In the genomic region with DNA sequence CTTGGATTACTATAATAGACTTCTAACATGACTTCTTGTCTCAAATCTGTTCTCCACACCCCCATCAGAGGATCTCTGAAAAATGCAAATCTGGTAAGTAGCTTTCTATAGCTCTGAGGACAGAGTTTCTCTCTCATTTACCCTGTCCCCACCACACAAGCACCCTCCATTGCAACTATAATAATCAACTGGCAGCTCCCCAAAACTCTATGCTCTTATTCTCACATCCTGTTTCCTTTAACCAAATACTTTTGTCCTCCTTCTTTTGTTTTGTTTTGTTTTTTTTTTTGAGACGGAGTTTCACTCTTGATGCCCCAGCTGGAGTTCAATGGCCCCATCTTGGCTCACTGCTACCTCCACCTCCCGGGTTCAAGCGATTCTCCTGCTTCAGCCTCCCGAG, we compare ENCODE assay signal across 15 cellular contexts.
DNase-seq lines count a peak whose midpoint lies in the region; ATAC-seq and TF ChIP-seq lines count a peak whose summit lies in the region.
"Had no signal": no experiment of that assay in that cellular context is flagged by ENCODE, and none has a peak within 500 bp of the region (broad histone marks: within the 10 kb centered on the region; RNA-seq: fewer than 3 reads in every experiment).

No MANE protein-coding gene starts in this region.

- peaks cover 0 to 47% of the 10 kb centered on the region in 2 donors for H3K36me3 ChIP-seq in psoas muscle (ENCODE audit: insufficient read depth in 1 of 2, low read depth in 1 of 2)

- peak overlapping the region; percentile 3 for H3K27ac Mint-ChIP-seq in activated CD8-positive, alpha-beta T cell treated with anti-CD3 and anti-CD28 coated beads for 36 hours
- no peak overlapping the region for H3K27ac Mint-ChIP-seq in activated CD4-positive, alpha-beta T cell treated with anti-CD3 and anti-CD28 coated beads for 36 hours
- H3K27ac Mint-ChIP-seq: activated B cell treated with CpG ODN at 0.5 μM for 24 hours; activated naive CD8-positive, alpha-beta T cell treated with anti-CD3 and anti-CD28 coated beads for 36 hours had no signal

- WGBS in psoas muscle, 3 donors = 89 to 92% (median 92%) methylated on average over 4 of the region's 4 CpGs

- no peaks in the 10 kb centered on the region for H3K9me3 Mint-ChIP-seq in activated CD8-positive, alpha-beta T cell treated with anti-CD3 and anti-CD28 coated beads for 36 hours
- H3K9me3 Mint-ChIP-seq in activated CD4-positive, alpha-beta T cell treated with anti-CD3 and anti-CD28 coated beads for 36 hours (ENCODE audit: low read depth) = no peaks in the 10 kb centered on the region
- H3K9me3 Mint-ChIP-seq: activated B cell treated with CpG ODN at 0.5 μM for 24 hours; activated naive CD8-positive, alpha-beta T cell treated with anti-CD3 and anti-CD28 coated beads for 36 hours; neural crest cell had no signal

- H3K27me3 Mint-ChIP-seq in activated CD8-positive, alpha-beta T cell treated with anti-CD3 and anti-CD28 coated beads for 36 hours = no peaks in the 10 kb centered on the region
- no peaks in the 10 kb centered on the region for H3K27me3 Mint-ChIP-seq in activated CD4-positive, alpha-beta T cell treated with anti-CD3 and anti-CD28 coated beads for 36 hours
- H3K27me3 Mint-ChIP-seq: activated B cell treated with CpG ODN at 0.5 μM for 24 hours; activated naive CD8-positive, alpha-beta T cell treated with anti-CD3 and anti-CD28 coated beads for 36 hours had no signal

- CTCF ChIA-PET in activated CD8-positive, alpha-beta T cell treated with anti-CD3 and anti-CD28 coated beads for 36 hours (lab: Charles Lee) = interaction anchor here (1.0 kb wide), 1 partner anchor 18 kb away, joined by 4 read pairs; no protein-coding TSS in a partner anchor
- CTCF ChIA-PET in activated CD4-positive, alpha-beta T cell treated with anti-CD3 and anti-CD28 coated beads for 36 hours (lab: Charles Lee) = interaction anchor here (1.7 kb wide), 1 partner anchor 23 kb away, joined by 4 read pairs; no protein-coding TSS in a partner anchor

- no peaks in the 10 kb centered on the region for H3K27me3 ChIP-seq in psoas muscle (ENCODE audit: insufficient read depth in 3 of 3, low read length in 2 of 3)
- H3K27me3 ChIP-seq: Peyer's patch, testis had no signal

- no peak overlapping the region for H3K27ac ChIP-seq in psoas muscle
- H3K27ac ChIP-seq: Peyer's patch, testis had no signal

- no peak for TF ChIP-seq CTCF in activated CD8-positive, alpha-beta T cell treated with anti-CD3 and anti-CD28 coated beads for 36 hours (IDR thresholded peaks at IDR 0.05)
- TF ChIP-seq CTCF in psoas muscle (IDR thresholded peaks at IDR 0.05) = no peak

- no peaks in the 10 kb centered on the region for H3K4me1 ChIP-seq in psoas muscle
- H3K4me1 ChIP-seq: Peyer's patch, testis had no signal

- no peak overlapping the region for H3K4me3 Mint-ChIP-seq in activated CD8-positive, alpha-beta T cell treated with anti-CD3 and anti-CD28 coated beads for 36 hours
- no peak overlapping the region for H3K4me3 Mint-ChIP-seq in activated CD4-positive, alpha-beta T cell treated with anti-CD3 and anti-CD28 coated beads for 36 hours
- H3K4me3 Mint-ChIP-seq: activated B cell treated with CpG ODN at 0.5 μM for 24 hours; activated naive CD8-positive, alpha-beta T cell treated with anti-CD3 and anti-CD28 coated beads for 36 hours; neural crest cell had no signal

- H3K9me3 ChIP-seq in psoas muscle = no peaks in the 10 kb centered on the region
- H3K9me3 ChIP-seq: Peyer's patch, testis had no signal

- no peak overlapping the region for H3K4me3 ChIP-seq in psoas muscle
- H3K4me3 ChIP-seq: Peyer's patch, testis had no signal

- intact Hi-C loops in activated CD8-positive, alpha-beta T cell treated with anti-CD3 and anti-CD28 coated beads for 36 hours (cut with micrococcal nuclease) = no loop called here
- intact Hi-C loops in psoas muscle (cut with DNase I) = no loop called here
- intact Hi-C loops in activated CD4-positive, alpha-beta T cell treated with anti-CD3 and anti-CD28 coated beads for 36 hours (cut with DNase I, micrococcal nuclease) = no loop called here

- ATAC-seq in GM18519 (IDR thresholded peaks at IDR 0.05; ENCODE audit: low FRiP score, unreplicated experiment) (peak; percentile 95), GM21360 (IDR thresholded peaks at IDR 0.05; ENCODE audit: unreplicated experiment) (peak; percentile 94), HG03045 (IDR thresholded peaks at IDR 0.05; ENCODE audit: unreplicated experiment) (peak; percentile 94), psoas muscle (no peak)
- no peak for ATAC-seq in activated CD8-positive, alpha-beta T cell treated with anti-CD3 and anti-CD28 coated beads for 36 hours
- no peak for ATAC-seq in activated CD4-positive, alpha-beta T cell treated with anti-CD3 and anti-CD28 coated beads for 36 hours

- peaks cover 23% of the 10 kb centered on the region for H3K36me3 Mint-ChIP-seq in activated CD8-positive, alpha-beta T cell treated with anti-CD3 and anti-CD28 coated beads for 36 hours (ENCODE audit: low read depth)
- H3K36me3 Mint-ChIP-seq in activated CD4-positive, alpha-beta T cell treated with anti-CD3 and anti-CD28 coated beads for 36 hours (ENCODE audit: low read depth) = peaks cover 15% of the 10 kb centered on the region

- H3K4me1 Mint-ChIP-seq in activated CD8-positive, alpha-beta T cell treated with anti-CD3 and anti-CD28 coated beads for 36 hours (ENCODE audit: low read depth) = no peaks in the 10 kb centered on the region
- no peaks in the 10 kb centered on the region for H3K4me1 Mint-ChIP-seq in activated CD4-positive, alpha-beta T cell treated with anti-CD3 and anti-CD28 coated beads for 36 hours
- H3K4me1 Mint-ChIP-seq: neural crest cell had no signal

- POLR2A ChIA-PET in activated CD8-positive, alpha-beta T cell treated with anti-CD3 and anti-CD28 coated beads for 36 hours (lab: Charles Lee) = interaction anchor here (0.6 kb wide), 1 partner anchor 23 kb away, joined by 3 read pairs; no protein-coding TSS in a partner anchor
- POLR2A ChIA-PET in activated CD4-positive, alpha-beta T cell treated with anti-CD3 and anti-CD28 coated beads for 36 hours (lab: Charles Lee) = no interaction called here

- no peak for DNase-seq in activated CD8-positive, alpha-beta T cell treated with anti-CD3 and anti-CD28 coated beads for 36 hours
- DNase-seq in psoas muscle (no peak), Ammon's horn (ENCODE audit: low spot score) (no peak), NCI-H446 treated with DMSO at 0.1 percent for 48 hours (lab: John Stamatoyannopoulos, UW) (no peak)
- DNase-seq in activated CD4-positive, alpha-beta T cell treated with anti-CD3 and anti-CD28 coated beads for 36 hours = no peak
- DNase-seq: activated B cell treated with CpG ODN at 0.5 μM for 24 hours; activated naive CD8-positive, alpha-beta T cell treated with anti-CD3 and anti-CD28 coated beads for 36 hours; DMS53; NCI-H1436 treated with DMSO at 0.1 percent for 48 hours; Peyer's patch; testis had no signal

Comparison
In these comparisons a context has a peak if more than half of its experiments do, and no peak if none do; other contexts are left out.
1. ATAC-seq: peak in GM18519 (single experiment), GM21360 (single experiment) and HG03045 (single experiment); none in activated CD8-positive, alpha-beta T cell treated with anti-CD3 and anti-CD28 coated beads for 36 hours (single experiment), psoas muscle (0 of 4) and activated CD4-positive, alpha-beta T cell treated with anti-CD3 and anti-CD28 coated beads for 36 hours (single experiment).